Comparison of ENCODE assay signal across 19 cellular contexts in genomic region chr14:30573203-30573814, GRCh38. TPM values are rescaled to one million over a fixed set of nuclear protein-coding genes. Genes with fewer than 3 reads are reported as not detected.
DNase-seq lines count a peak whose midpoint lies in the region; ATAC-seq, FAIRE-seq and TF ChIP-seq lines count a peak whose summit lies in the region.
"Had no signal": no experiment of that assay in that cellular context is flagged by ENCODE, and none has a peak within 500 bp of the region (broad histone marks: within the 10 kb centered on the region; RNA-seq: fewer than 3 reads in every experiment).

No MANE protein-coding gene starts in this region.

- no peak overlapping the region for H3K4me3 ChIP-seq in fibroblast of mammary gland (ENCODE audit: control insufficient read depth, low read depth, low read length)
- H3K4me3 ChIP-seq: ascending aorta, left lung, uterus had no signal

- DNase-seq in HT1080 (ENCODE audit: low read depth) (peak; percentile 49), amniotic epithelial cell (ENCODE audit: low read depth) (peak; percentile 84), fibroblast of mammary gland (ENCODE audit: low read depth) (peak; percentile 77), renal cortical epithelial cell (ENCODE audit: low read depth) (peak; percentile 79), H54 (ENCODE audit: insufficient read length, low spot score) (no peak)
- DNase-seq: activated CD4-positive, alpha-beta T cell treated with anti-CD3 and anti-CD28 coated beads, Interleukin-2, amount 10 ng/mL, durations not matched to agents 24 days and 14 days; C1 segment of cervical spinal cord; DMS79; effector memory CD4-positive, alpha-beta T cell; hippocampal formation; left lung; NCI-H1930; NCI-H526; RPMI8226; stimulated activated naive CD4-positive, alpha-beta T cell treated with Interleukin-2 at 50 U/mL for 16 hours; uterus had no signal

- no peak for TF ChIP-seq CTCF in fibroblast of mammary gland (conservative IDR thresholded peaks at IDR 0.05; ENCODE audit: control insufficient read depth, insufficient read depth, low read depth, low read length)

- no peak for ATAC-seq in GM19463 (IDR thresholded peaks at IDR 0.05; ENCODE audit: unreplicated experiment)
- no peak for ATAC-seq in GM21515 (IDR thresholded peaks at IDR 0.05; ENCODE audit: unreplicated experiment)
- ATAC-seq: left lung had no signal

- no peak for FAIRE-seq in H54 (lab: Jason Lieb, UNC)

- TF ChIP-seq POLR2A in H54 (IDR thresholded peaks at IDR 0.05; ENCODE audit: low read depth, low read length) = no peak

RNA-seq across cellular contexts. Expression of gene G2E3, which starts 14.4 kb away (rescaled TPM):
- 22.4 and 24.3 TPM in 2 replicates for total RNA-seq in HT1080 (2014; rRNA removed; shearing (Covaris generic))
- 24.9 and 31.3 TPM in 2 replicates for polyA plus RNA-seq in HT1080 (2015; cell fraction: cytosol; rRNA removed)
- 55.7 and 63.2 TPM in 2 replicates for polyA plus RNA-seq in HT1080 (2015; cell fraction: nucleus; rRNA removed)
- 25.2 and 33.6 TPM in 2 replicates for total RNA-seq in renal cortical epithelial cell

RNA-seq across cellular contexts. Expression of gene SCFD1, which starts 48.8 kb away (rescaled TPM):
- total RNA-seq in HT1080 (2014; rRNA removed; shearing (Covaris generic)) = 116 and 121 TPM in 2 replicates
- polyA plus RNA-seq in HT1080 (2015; cell fraction: cytosol; rRNA removed) = 56.0 and 65.8 TPM in 2 replicates
- 63.5 and 71.8 TPM in 2 replicates for polyA plus RNA-seq in HT1080 (2015; cell fraction: nucleus; rRNA removed)
- total RNA-seq in renal cortical epithelial cell = 85.3 and 130 TPM in 2 replicates
